ENCODE assay signal across 9 cellular contexts in genomic region chr17:69235338-69236058, GRCh38. TPM values are rescaled to one million over a fixed set of nuclear protein-coding genes. Genes with fewer than 3 reads are reported as not detected.
DNase-seq lines count a peak whose midpoint lies in the region; ATAC-seq and TF ChIP-seq lines count a peak whose summit lies in the region.
"Had no signal": no experiment of that assay in that cellular context is flagged by ENCODE, and none has a peak within 500 bp of the region (broad histone marks: within the 10 kb centered on the region; RNA-seq: fewer than 3 reads in every experiment).

No MANE protein-coding gene starts in this region.

- H3K9ac ChIP-seq in SK-N-MC (ENCODE audit: insufficient read length): no peak overlapping the region

- peak; percentile 47 for DNase-seq in NCI-H1048 (lab: John Stamatoyannopoulos, UW)
- DNase-seq in SK-N-MC (ENCODE audit: low read depth, low spot score): peak; percentile 70
- peak; percentile 53 for DNase-seq in activated naive CD4-positive, alpha-beta T cell treated with anti-CD3 and anti-CD28 coated beads, Interleukin-2, amount 50 U/mL, for 16 hours
- DNase-seq in glutamatergic neuron: peak; percentile 76
- DNase-seq in posterior cingulate gyrus: peak in 9 of 10 donors; percentile 33 to 94 (median 70)
- DNase-seq in vagina (ENCODE audit: extremely low spot score in 2 of 2): no peak

- H3K4me1 ChIP-seq in vagina: no peaks in the 10 kb centered on the region

- H3K9me3 ChIP-seq in SK-N-MC (ENCODE audit: low read depth, low read length) (peaks cover 10% of the 10 kb centered on the region), vagina (peaks cover 4% of the 10 kb centered on the region)

- H3K27me3 Mint-ChIP-seq in glutamatergic neuron (ENCODE audit: unreplicated experiment): peaks cover 3% of the 10 kb centered on the region

- peak; percentile 94 for ATAC-seq in HG02588 (IDR thresholded peaks at IDR 0.05; ENCODE audit: unreplicated experiment)

- no peak overlapping the region for H3K4me3 Mint-ChIP-seq in glutamatergic neuron (ENCODE audit: unreplicated experiment)

- TF ChIP-seq POLR2A in vagina (IDR thresholded peaks at IDR 0.05): no peak

- TF ChIP-seq CTCF in GM12875 (IDR thresholded peaks at IDR 0.05; ENCODE audit: borderline replicate concordance, insufficient read depth, low read depth, low read length) (peak; percentile 70; the same call in 1 of the 2 replicates), glutamatergic neuron (IDR thresholded peaks at IDR 0.05; ENCODE audit: partially characterized antibody, unreplicated experiment) (peak; percentile 80), vagina (IDR thresholded peaks at IDR 0.05) (peak; percentile 50 to 72 (median 54))

- H3K9me3 Mint-ChIP-seq in glutamatergic neuron (ENCODE audit: unreplicated experiment): peaks cover 5% of the 10 kb centered on the region

- peaks cover 17% of the 10 kb centered on the region for H3K36me3 Mint-ChIP-seq in glutamatergic neuron (ENCODE audit: unreplicated experiment)

- intact Hi-C loops in posterior cingulate gyrus (cut with DNase I) (loop anchor here (1.0 to 10.0 kb wide), 3 partner anchors 171 to 721 kb away; partner anchors contain the start of genes ABCA9 and PRKAR1A), vagina (cut with DNase I) (loop anchor here (2.0 kb wide), 1 partner anchor 459 kb away; no protein-coding TSS in a partner anchor)

- H3K27ac ChIP-seq in SK-N-MC: peak overlapping the region; percentile 53; the same call in 1 of the 2 replicates
- no peak overlapping the region for H3K27ac ChIP-seq in vagina
- H3K27ac ChIP-seq: skin epidermis had no signal

- H3K4me3 ChIP-seq in GM12875 (ENCODE audit: low read depth, low read length): no peak overlapping the region
- H3K4me3 ChIP-seq in SK-N-MC: no peak overlapping the region
- no peak overlapping the region for H3K4me3 ChIP-seq in vagina
- H3K4me3 ChIP-seq: skin epidermis had no signal

- no peaks in the 10 kb centered on the region for H3K4me1 Mint-ChIP-seq in glutamatergic neuron (ENCODE audit: low read depth, unreplicated experiment)

- no peaks in the 10 kb centered on the region for H3K27me3 ChIP-seq in vagina

- H3K36me3 ChIP-seq in SK-N-MC (ENCODE audit: insufficient read depth, low read length) (no peaks in the 10 kb centered on the region; the same call in 1 of the 2 replicates), vagina (no peaks in the 10 kb centered on the region)

- H3K27ac Mint-ChIP-seq in glutamatergic neuron (ENCODE audit: unreplicated experiment): peak overlapping the region; percentile 52

RNA-seq across cellular contexts. Expression of gene ABCA10, which starts 6.9 kb away (rescaled TPM):
- total RNA-seq in glutamatergic neuron (ENCODE audit: unreplicated experiment) (4.2 TPM), vagina (32.2 TPM)

Comparison
In these comparisons a context has a peak if more than half of its experiments do, and no peak if none do; other contexts are left out.
1. DNase-seq: peak in NCI-H1048 (single experiment), SK-N-MC (single experiment), activated naive CD4-positive, alpha-beta T cell treated with anti-CD3 and anti-CD28 coated beads, Interleukin-2, amount 50 U/mL, for 16 hours (single experiment), glutamatergic neuron (single experiment) and posterior cingulate gyrus (9 of 10); none in vagina (0 of 2).
2. Peak in every context shown above with its lines, with median percentiles within 50 percentile points of each other: CTCF ChIP-seq.